Comparison of ENCODE assay signal across 8 cellular contexts in the genomic region with DNA sequence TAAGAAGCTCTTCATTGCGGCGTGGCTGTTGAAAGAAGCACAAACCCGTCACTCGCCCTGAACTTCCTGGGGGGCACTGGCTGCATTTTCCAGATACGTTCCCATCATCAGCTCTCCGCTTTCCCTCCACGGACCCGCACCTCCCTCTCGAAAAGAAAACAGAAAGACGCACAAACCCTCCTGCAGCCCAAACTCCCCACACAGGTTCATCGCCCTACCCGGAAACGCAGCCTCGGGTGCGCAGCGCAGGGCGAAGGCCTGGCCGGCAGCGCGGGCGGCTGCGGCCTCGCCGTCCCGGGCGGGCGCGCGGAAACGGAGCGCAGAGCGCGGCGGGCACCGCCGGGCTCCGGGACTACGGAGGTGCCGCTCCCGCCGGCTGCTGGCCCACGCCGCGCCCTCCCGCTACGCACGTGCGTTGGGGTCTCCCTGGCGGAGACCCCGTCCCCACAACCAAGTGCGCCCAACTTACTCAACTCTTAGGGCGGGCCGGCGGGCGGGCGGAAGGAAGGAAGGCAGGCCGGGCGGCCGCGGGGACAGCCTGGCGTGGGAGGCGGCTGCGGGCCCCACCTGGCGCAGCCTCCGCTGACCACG. TPM values are rescaled to one million over a fixed set of nuclear protein-coding genes. Genes with fewer than 3 reads are reported as not detected.
DNase-seq lines count a peak whose midpoint lies in the region; ATAC-seq, FAIRE-seq and TF ChIP-seq lines count a peak whose summit lies in the region.

No MANE protein-coding gene starts in this region.

- peak; percentile 31 for ATAC-seq in GM21786 (IDR thresholded peaks at IDR 0.05; ENCODE audit: unreplicated experiment)
- ATAC-seq in activated CD8-positive, alpha-beta memory T cell treated with anti-CD3 and anti-CD28 coated beads, Interleukin-2, amount 10 ng/mL, durations not matched to agents 7 days and 5 days: peak; percentile 59
- ATAC-seq in thoracic aorta (ENCODE audit: insufficient number of reproducible peaks, low FRiP score, low read depth): peak; percentile 41

- H3K4me3 Mint-ChIP-seq in activated CD8-positive, alpha-beta memory T cell treated with anti-CD3 and anti-CD28 coated beads, Interleukin-2, amount 10 ng/mL, durations not matched to agents 7 days and 5 days: peak overlapping the region; percentile 87

- TF ChIP-seq CTCF in GM12864 (IDR thresholded peaks at IDR 0.05; ENCODE audit: low read depth, low read length, missing control alignments) (no peak), thoracic aorta (IDR thresholded peaks at IDR 0.05) (no peak), D721Med (IDR thresholded peaks at IDR 0.05; ENCODE audit: insufficient read depth, missing control alignments) (no peak)

- H3K4me3 ChIP-seq in GM12864 (ENCODE audit: low read depth, low read length): peak overlapping the region; percentile 70
- H3K4me3 ChIP-seq in muscle layer of duodenum (ENCODE audit: low read depth in 1 of 2, low read length in 2 of 2): peak overlapping the region; percentile 71 to 94
- peak overlapping the region; percentile 89 for H3K4me3 ChIP-seq in thoracic aorta

- H3K9me3 ChIP-seq in muscle layer of duodenum (ENCODE audit: control insufficient read depth in 1 of 2, low read length in 2 of 2) (no peaks in the 10 kb centered on the region), thoracic aorta (no peaks in the 10 kb centered on the region)

- no peak for FAIRE-seq in D721Med (lab: Jason Lieb, UNC)

- peaks cover 35% of the 10 kb centered on the region for H3K36me3 Mint-ChIP-seq in activated CD8-positive, alpha-beta memory T cell treated with anti-CD3 and anti-CD28 coated beads, Interleukin-2, amount 10 ng/mL, durations not matched to agents 7 days and 5 days

- H3K9me3 Mint-ChIP-seq in activated CD8-positive, alpha-beta memory T cell treated with anti-CD3 and anti-CD28 coated beads, Interleukin-2, amount 10 ng/mL, durations not matched to agents 7 days and 5 days (ENCODE audit: low read depth): no peaks in the 10 kb centered on the region

- H3K4me1 Mint-ChIP-seq in activated CD8-positive, alpha-beta memory T cell treated with anti-CD3 and anti-CD28 coated beads, Interleukin-2, amount 10 ng/mL, durations not matched to agents 7 days and 5 days: peaks cover 60% of the 10 kb centered on the region

- H3K4me1 ChIP-seq in muscle layer of duodenum (ENCODE audit: control insufficient read depth in 1 of 2, insufficient read depth in 2 of 2, low read length in 2 of 2) (peaks cover 14 to 21% of the 10 kb centered on the region in 2 donors), thoracic aorta (ENCODE audit: control insufficient read depth in 1 of 2, low read depth in 2 of 2) (peaks cover 12 to 25% of the 10 kb centered on the region in 2 donors)

- H3K27me3 ChIP-seq in muscle layer of duodenum (ENCODE audit: low read depth, low read length) (no peaks in the 10 kb centered on the region), thoracic aorta (replicated peaks; ENCODE audit: insufficient read depth) (no peaks in the 10 kb centered on the region)

- H3K36me3 ChIP-seq in muscle layer of duodenum (ENCODE audit: control insufficient read depth in 1 of 2, insufficient read depth in 2 of 2, low read length in 2 of 2) (no peaks in the 10 kb centered on the region), thoracic aorta (peaks cover 3% of the 10 kb centered on the region)

- DNase-seq in GM12864 (ENCODE audit: low read depth) (no peak), LHCN-M2 (ENCODE audit: low read depth) (peak; percentile 28), epithelial cell of prostate (ENCODE audit: low read depth, low spot score) (no peak), thoracic aorta (ENCODE audit: low spot score) (no peak), D721Med (ENCODE audit: insufficient read length, low spot score) (no peak)
- peak; percentile 76 for DNase-seq in activated CD8-positive, alpha-beta memory T cell treated with anti-CD3 and anti-CD28 coated beads, Interleukin-2, amount 10 ng/mL, durations not matched to agents 7 days and 5 days

- CTCF ChIA-PET in activated CD8-positive, alpha-beta memory T cell treated with anti-CD3 and anti-CD28 coated beads, Interleukin-2, amount 10 ng/mL, durations not matched to agents 7 days and 5 days (lab: Charles Lee): interaction anchor here (0.7 to 4.2 kb wide), 8 partner anchors 9 to 700 kb away, joined by 3 to 32 read pairs (median 7); no protein-coding TSS in a partner anchor

- peak overlapping the region; percentile 92 for H3K27ac Mint-ChIP-seq in activated CD8-positive, alpha-beta memory T cell treated with anti-CD3 and anti-CD28 coated beads, Interleukin-2, amount 10 ng/mL, durations not matched to agents 7 days and 5 days

- peak overlapping the region; percentile 84 for H3K27ac ChIP-seq in epithelial cell of prostate
- peak overlapping the region; percentile 91 for H3K27ac ChIP-seq in muscle layer of duodenum (ENCODE audit: low read length)
- peak overlapping the region; percentile 88 to 98 for H3K27ac ChIP-seq in thoracic aorta

- no peaks in the 10 kb centered on the region for H3K27me3 Mint-ChIP-seq in activated CD8-positive, alpha-beta memory T cell treated with anti-CD3 and anti-CD28 coated beads, Interleukin-2, amount 10 ng/mL, durations not matched to agents 7 days and 5 days

RNA-seq across cellular contexts. Expression of gene ZNF800, which starts 0.8 kb away (rescaled TPM):
- total RNA-seq in LHCN-M2 (2014; rRNA removed) (28.3 and 30.7 TPM in 2 replicates), thoracic aorta (10 to 100 TPM; 43.6 to 45.9 TPM)
- 6.2 TPM for polyA plus RNA-seq in LHCN-M2 (2012)
- total RNA-seq in activated CD8-positive, alpha-beta memory T cell treated with anti-CD3 and anti-CD28 coated beads, Interleukin-2, amount 10 ng/mL, durations not matched to agents 7 days and 5 days: 10 to 100 TPM; 39.7 to 40.6 TPM

Comparison
In these comparisons a context has a peak if more than half of its experiments do, and no peak if none do; other contexts are left out.
1. DNase-seq: peak in LHCN-M2 (single experiment) and activated CD8-positive, alpha-beta memory T cell treated with anti-CD3 and anti-CD28 coated beads, Interleukin-2, amount 10 ng/mL, durations not matched to agents 7 days and 5 days (single experiment); none in GM12864 (single experiment), epithelial cell of prostate (single experiment), thoracic aorta (single experiment) and D721Med (single experiment).
2. Peak in every context shown above with its lines, with median percentiles within 50 percentile points of each other: H3K4me3 ChIP-seq, ATAC-seq and H3K27ac ChIP-seq.